ENCODE assay signal across 30 cellular contexts in the genomic region with DNA sequence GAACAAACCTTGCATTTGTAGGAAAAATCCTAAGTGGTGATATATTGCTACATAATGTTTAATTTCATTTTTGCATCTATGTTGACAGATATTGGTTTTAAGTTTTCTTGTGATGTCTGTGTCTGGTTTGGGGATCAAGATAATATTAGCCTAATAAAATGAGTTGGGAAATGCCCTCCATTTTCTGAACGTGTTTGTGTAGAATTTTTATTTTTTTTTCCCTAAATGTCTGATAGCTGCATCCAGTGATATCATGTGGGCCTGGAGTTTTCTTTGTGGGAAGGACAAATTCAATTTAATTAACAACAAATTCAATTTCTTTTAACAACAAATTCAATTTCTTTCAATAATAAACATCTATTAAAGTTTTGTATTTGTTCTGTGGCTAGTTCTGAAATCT.
"Had no signal": no experiment of that assay in that cellular context is flagged by ENCODE, and none has a peak within 500 bp of the region (broad histone marks: within the 10 kb centered on the region; RNA-seq: fewer than 3 reads in every experiment).

No MANE protein-coding gene starts in this region.

- H3K36me3 ChIP-seq: ascending aorta, brain microvascular endothelial cell, esophagus squamous epithelium had no signal

- FAIRE-seq: bronchial epithelial cell, colon had no signal

- H3K9me3 Mint-ChIP-seq: activated CD4-positive, alpha-beta memory T cell treated with anti-CD3 and anti-CD28 coated beads, Interleukin-2, amount 10 ng/mL, durations not matched to agents 7 days and 5 days; activated CD4-positive, alpha-beta T cell treated with anti-CD3 and anti-CD28 coated beads, Interleukin-2, amount 10 ng/mL, durations not matched to agents 7 days and 5 days; activated naive CD4-positive, alpha-beta T cell treated with anti-CD3 and anti-CD28 coated beads, Interleukin-2, amount 10 ng/mL, durations not matched to agents 7 days and 5 days; activated naive CD8-positive, alpha-beta T cell treated with anti-CD3 and anti-CD28 coated beads, Interleukin-2, amount 10 ng/mL, durations not matched to agents 7 days and 5 days; activated T-cell treated with anti-CD3 and anti-CD28 coated beads, Interleukin-2, amount 50 U/mL, for 24 hours; central memory CD8-positive, alpha-beta T cell; effector memory CD8-positive, alpha-beta T cell had no signal

- H3K27ac Mint-ChIP-seq: activated CD4-positive, alpha-beta memory T cell treated with anti-CD3 and anti-CD28 coated beads, Interleukin-2, amount 10 ng/mL, durations not matched to agents 7 days and 5 days; activated CD4-positive, alpha-beta T cell treated with anti-CD3 and anti-CD28 coated beads, Interleukin-2, amount 10 ng/mL, durations not matched to agents 7 days and 5 days; activated naive CD4-positive, alpha-beta T cell treated with anti-CD3 and anti-CD28 coated beads, Interleukin-2, amount 10 ng/mL, durations not matched to agents 7 days and 5 days; activated naive CD4-positive, alpha-beta T cell treated with anti-CD3 and anti-CD28 coated beads, Interleukin-2, amount 50 U/mL, for 72 hours; activated naive CD8-positive, alpha-beta T cell treated with anti-CD3 and anti-CD28 coated beads, Interleukin-2, amount 10 ng/mL, durations not matched to agents 7 days and 5 days; activated T-cell treated with anti-CD3 and anti-CD28 coated beads, Interleukin-2, amount 50 U/mL, for 24 hours had no signal

- H3K27me3 Mint-ChIP-seq: activated CD4-positive, alpha-beta memory T cell treated with anti-CD3 and anti-CD28 coated beads, Interleukin-2, amount 10 ng/mL, durations not matched to agents 7 days and 5 days; activated CD4-positive, alpha-beta T cell treated with anti-CD3 and anti-CD28 coated beads, Interleukin-2, amount 10 ng/mL, durations not matched to agents 7 days and 5 days; activated naive CD4-positive, alpha-beta T cell treated with anti-CD3 and anti-CD28 coated beads, Interleukin-2, amount 10 ng/mL, durations not matched to agents 7 days and 5 days; activated naive CD8-positive, alpha-beta T cell treated with anti-CD3 and anti-CD28 coated beads, Interleukin-2, amount 10 ng/mL, durations not matched to agents 7 days and 5 days; activated T-cell treated with anti-CD3 and anti-CD28 coated beads, Interleukin-2, amount 50 U/mL, for 24 hours; central memory CD8-positive, alpha-beta T cell; effector memory CD8-positive, alpha-beta T cell had no signal

- H3K27ac ChIP-seq: ascending aorta, brain microvascular endothelial cell, esophagus squamous epithelium, gastroesophageal sphincter, heart right ventricle, hepatocyte had no signal

- H3K4me3 Mint-ChIP-seq: activated CD4-positive, alpha-beta memory T cell treated with anti-CD3 and anti-CD28 coated beads, Interleukin-2, amount 10 ng/mL, durations not matched to agents 7 days and 5 days; activated CD4-positive, alpha-beta T cell treated with anti-CD3 and anti-CD28 coated beads, Interleukin-2, amount 10 ng/mL, durations not matched to agents 7 days and 5 days; activated naive CD4-positive, alpha-beta T cell treated with anti-CD3 and anti-CD28 coated beads, Interleukin-2, amount 10 ng/mL, durations not matched to agents 7 days and 5 days; activated naive CD8-positive, alpha-beta T cell treated with anti-CD3 and anti-CD28 coated beads, Interleukin-2, amount 10 ng/mL, durations not matched to agents 7 days and 5 days; activated T-cell treated with anti-CD3 and anti-CD28 coated beads, Interleukin-2, amount 50 U/mL, for 24 hours; activated T-cell treated with anti-CD3 and anti-CD28 coated beads, Interleukin-2, amount 50 U/mL, for 72 hours; central memory CD8-positive, alpha-beta T cell; effector memory CD8-positive, alpha-beta T cell had no signal

- H3K27me3 ChIP-seq: ascending aorta, brain microvascular endothelial cell, esophagus squamous epithelium, gastroesophageal sphincter, heart right ventricle, hepatocyte had no signal

- ATAC-seq: activated naive CD4-positive, alpha-beta T cell treated with anti-CD3 and anti-CD28 coated beads, Interleukin-2, amount 50 U/mL, for 72 hours; activated T-cell treated with anti-CD3 and anti-CD28 coated beads, Interleukin-2, amount 50 U/mL, for 72 hours; effector memory CD8-positive, alpha-beta T cell; gastroesophageal sphincter; heart right ventricle had no signal

- H2AFZ ChIP-seq: hepatocyte had no signal

- H3K4me1 Mint-ChIP-seq: activated CD4-positive, alpha-beta memory T cell treated with anti-CD3 and anti-CD28 coated beads, Interleukin-2, amount 10 ng/mL, durations not matched to agents 7 days and 5 days; activated CD4-positive, alpha-beta T cell treated with anti-CD3 and anti-CD28 coated beads, Interleukin-2, amount 10 ng/mL, durations not matched to agents 7 days and 5 days; activated naive CD4-positive, alpha-beta T cell treated with anti-CD3 and anti-CD28 coated beads, Interleukin-2, amount 10 ng/mL, durations not matched to agents 7 days and 5 days; activated naive CD8-positive, alpha-beta T cell treated with anti-CD3 and anti-CD28 coated beads, Interleukin-2, amount 10 ng/mL, durations not matched to agents 7 days and 5 days; central memory CD8-positive, alpha-beta T cell had no signal

- H3K4me1 ChIP-seq: ascending aorta, esophagus squamous epithelium, gastroesophageal sphincter, heart right ventricle had no signal

- H3K9me3 ChIP-seq: esophagus squamous epithelium, gastroesophageal sphincter, heart right ventricle had no signal

- DNase-seq: activated CD4-positive, alpha-beta memory T cell treated with anti-CD3 and anti-CD28 coated beads, Interleukin-2, amount 10 ng/mL, durations not matched to agents 7 days and 5 days; activated CD4-positive, alpha-beta T cell treated with anti-CD3 and anti-CD28 coated beads for 4 hours; activated CD4-positive, alpha-beta T cell treated with anti-CD3 and anti-CD28 coated beads, Interleukin-2, amount 10 ng/mL, durations not matched to agents 7 days and 5 days; activated CD4-positive, alpha-beta T cell treated with anti-CD3 and anti-CD28 coated beads, Interleukin-2, amount 50 U/mL, for 4 hours; activated CD4-positive, CD25-positive, alpha-beta regulatory T cell; activated CD4-positive, CD25-positive, alpha-beta regulatory T cell treated with anti-CD3 and anti-CD28 coated beads, Interleukin-2, amount 50 U/mL, for 72 hours; activated CD8-positive, alpha-beta memory T cell treated with anti-CD3 and anti-CD28 coated beads, Interleukin-2, amount 50 U/mL, for 48 hours; activated gamma-delta T cell; activated naive CD4-positive, alpha-beta T cell; activated naive CD4-positive, alpha-beta T cell treated with anti-CD3 and anti-CD28 coated beads, Interleukin-2, amount 10 ng/mL, durations not matched to agents 7 days and 5 days; activated naive CD8-positive, alpha-beta T cell treated with anti-CD3 and anti-CD28 coated beads, Interleukin-2, amount 10 ng/mL, durations not matched to agents 7 days and 5 days; activated T-cell treated with anti-CD3 and anti-CD28 coated beads for 4 hours; activated T-cell treated with anti-CD3 and anti-CD28 coated beads, Interleukin-2, amount 50 U/mL, for 24 hours; activated T-cell treated with anti-CD3 and anti-CD28 coated beads, Interleukin-2, amount 50 U/mL, for 72 hours; brain microvascular endothelial cell; cortex of kidney; dermis blood vessel endothelial cell; effector CD4-positive, alpha-beta T cell; effector memory CD8-positive, alpha-beta T cell; esophagus squamous epithelium; foreskin melanocyte; heart right ventricle; T-helper 2 cell had no signal

- H3K36me3 Mint-ChIP-seq: activated naive CD4-positive, alpha-beta T cell treated with anti-CD3 and anti-CD28 coated beads, Interleukin-2, amount 10 ng/mL, durations not matched to agents 7 days and 5 days had no signal

- H3K4me2 ChIP-seq: hepatocyte had no signal

- H3K4me3 ChIP-seq: ascending aorta, esophagus squamous epithelium, gastroesophageal sphincter, heart right ventricle, hepatocyte had no signal
